8 cellular contexts compared by ENCODE assay signal in the genomic region with DNA sequence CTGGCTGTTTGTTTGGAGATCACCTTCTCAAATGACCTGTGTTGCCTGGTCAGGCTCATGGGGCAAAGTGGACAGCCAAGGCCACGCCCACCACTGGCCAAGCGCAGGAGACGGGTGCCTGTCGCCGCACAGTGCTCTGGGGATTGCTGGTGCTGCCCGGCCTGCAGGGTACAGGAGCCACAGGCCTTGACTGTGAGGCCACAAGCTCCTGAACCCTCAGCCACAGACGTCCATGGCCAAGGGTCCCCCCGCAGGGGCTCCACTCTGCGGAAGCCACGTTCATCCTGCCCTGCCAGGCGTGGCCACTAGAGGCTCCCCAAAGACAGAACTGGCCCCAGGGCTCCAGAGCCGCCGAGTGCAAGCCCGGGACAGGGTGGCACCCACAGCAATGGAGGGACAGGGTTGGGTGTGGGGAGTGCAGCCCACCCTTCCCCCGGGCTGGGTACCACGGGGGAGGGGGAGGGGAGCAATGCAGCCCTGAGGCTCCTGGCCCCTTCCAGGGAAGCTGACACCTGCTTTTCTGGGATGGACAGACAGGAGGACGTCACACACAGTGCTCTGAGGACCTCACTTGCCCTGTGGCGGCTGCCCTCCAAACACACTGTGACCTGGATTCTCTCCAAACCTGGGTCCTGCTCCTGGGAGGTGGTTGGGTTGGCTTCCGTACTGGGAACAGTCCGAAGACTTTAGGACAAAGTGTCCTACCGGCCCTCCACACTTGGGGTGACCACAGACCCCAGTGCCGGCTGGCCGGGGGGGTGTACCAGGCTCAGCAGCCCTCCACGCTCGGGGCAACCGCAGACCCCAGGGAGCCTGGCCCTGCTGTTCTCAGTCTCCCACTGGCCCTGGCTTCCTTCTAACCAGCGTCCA. TPM values are rescaled to one million over a fixed set of nuclear protein-coding genes. Genes with fewer than 3 reads are reported as not detected.
DNase-seq lines count a peak whose midpoint lies in the region; ATAC-seq and TF ChIP-seq lines count a peak whose summit lies in the region.

No MANE protein-coding gene starts in this region.

- H3K4me3 Mint-ChIP-seq in dendritic cell treated with granulocyte-macrophage colony-stimulating factor and Interleukin-4, amounts not matched to agents 40 ng/mL and 50 ng/mL, for 4 days, result peak overlapping the region; percentile 37

- no peak overlapping the region for H3K27ac Mint-ChIP-seq in dendritic cell treated with granulocyte-macrophage colony-stimulating factor and Interleukin-4, amounts not matched to agents 40 ng/mL and 50 ng/mL, for 4 days

- H3K27me3 ChIP-seq in right lobe of liver, result no peaks in the 10 kb centered on the region

- no peaks in the 10 kb centered on the region for H3K36me3 ChIP-seq in right lobe of liver

- peak; percentile 32 for DNase-seq in NCI-H2196 treated with DMSO at 0.1 percent for 48 hours (lab: John Stamatoyannopoulos, UW; ENCODE audit: unreplicated experiment)
- peak; percentile 77 for DNase-seq in activated CD4-positive, alpha-beta T cell treated with anti-CD3 and anti-CD28 coated beads for 48 hours
- DNase-seq in right lobe of liver, result peak; percentile 77 to 87 (median 87)
- DNase-seq in stimulated activated CD4-positive, alpha-beta T cell treated with anti-CD3 and anti-CD28 coated beads, TNF-alpha, amount 100 ng/mL, for 1 hour (ENCODE audit: low read depth in 3 of 3, low spot score in 1 of 3), result peak in 2 of 3 donors; percentile 41 to 57
- DNase-seq in mesenteric fat pad (ENCODE audit: low spot score), result no peak

- peak; percentile 64 for ATAC-seq in HG02884 (IDR thresholded peaks at IDR 0.05; ENCODE audit: unreplicated experiment)
- ATAC-seq in right lobe of liver, result peak; percentile 62 to 82 (median 76)

- H3K27ac ChIP-seq in right lobe of liver, result peak overlapping the region in 2 of 3 donors; percentile 65 to 86

- H3K4me1 ChIP-seq in right lobe of liver, result peaks cover 0 to 42% (median 26%) of the 10 kb centered on the region in 4 donors

- peaks cover 51% of the 10 kb centered on the region for H3K27me3 Mint-ChIP-seq in dendritic cell treated with granulocyte-macrophage colony-stimulating factor and Interleukin-4, amounts not matched to agents 40 ng/mL and 50 ng/mL, for 4 days

- intact Hi-C loops in dendritic cell treated with granulocyte-macrophage colony-stimulating factor and Interleukin-4, amounts not matched to agents 40 ng/mL and 50 ng/mL, for 4 days (cut with micrococcal nuclease), result no loop called here
- intact Hi-C loops in right lobe of liver (cut with DNase I), result loop anchor here in 1 of 2 donors (5.0 kb wide), 1 partner anchor 236 kb away; no protein-coding TSS in a partner anchor

- peaks cover 9% of the 10 kb centered on the region for H3K36me3 Mint-ChIP-seq in dendritic cell treated with granulocyte-macrophage colony-stimulating factor and Interleukin-4, amounts not matched to agents 40 ng/mL and 50 ng/mL, for 4 days (ENCODE audit: low read depth)

- H3K9me3 Mint-ChIP-seq in dendritic cell treated with granulocyte-macrophage colony-stimulating factor and Interleukin-4, amounts not matched to agents 40 ng/mL and 50 ng/mL, for 4 days, result no peaks in the 10 kb centered on the region

- peak; percentile 90 for TF ChIP-seq CTCF in GM12872 (IDR thresholded peaks at IDR 0.05; ENCODE audit: insufficient read depth, low read depth, low read length)
- TF ChIP-seq CTCF in right lobe of liver (IDR thresholded peaks at IDR 0.05), result peak; percentile 90 to 96 (median 94)

- TF ChIP-seq POLR2A in right lobe of liver (IDR thresholded peaks at IDR 0.05), result no peak

- H3K4me1 Mint-ChIP-seq in dendritic cell treated with granulocyte-macrophage colony-stimulating factor and Interleukin-4, amounts not matched to agents 40 ng/mL and 50 ng/mL, for 4 days (ENCODE audit: low read depth), result peaks cover 5% of the 10 kb centered on the region

- peak overlapping the region in 1 of 3 donors; percentile 41 for H3K4me3 ChIP-seq in right lobe of liver

- 0% methylated on average over 4 of the region's 27 CpGs for WGBS in right lobe of liver (ENCODE audit: insufficient coverage, low coverage, low lambda C conversion rate, missing lambda C conversion rate)

- H3K9me3 ChIP-seq in right lobe of liver, result no peaks in the 10 kb centered on the region

RNA-seq across cellular contexts. Expression of a gene that starts 21.5 kb away (rescaled TPM):
- total RNA-seq in right lobe of liver (1 to 10 TPM; 1.9 to 4.3 (median 2.4) TPM), mesenteric fat pad (5.4 TPM)

RNA-seq across cellular contexts. Expression of a gene that starts 59.6 kb away (rescaled TPM):
- total RNA-seq in right lobe of liver (1 to 10 TPM; 3.4 to 6.0 (median 4.2) TPM), mesenteric fat pad (2.0 TPM)
